ENCODE assay signal across 8 cellular contexts in genomic region chr19:52897149-52897935, GRCh38. TPM values are rescaled to one million over a fixed set of nuclear protein-coding genes. Genes with fewer than 3 reads are reported as not detected.
DNase-seq lines count a peak whose midpoint lies in the region; ATAC-seq and TF ChIP-seq lines count a peak whose summit lies in the region.

ZNF320 (minus strand) TSS chr19:52897635; CDS start chr19:52890255, 7,380 bp downstream.

- H3K36me3 Mint-ChIP-seq in natural killer cell treated with Interleukin-12 subunit alpha and Interleukin-12 subunit beta and Interleukin-15 and Interleukin-18, amount 100 ng/mL, for 72 hours, result peaks cover 5% of the 10 kb centered on the region

- H3K79me2 ChIP-seq in PC-3 (ENCODE audit: low read length), result peaks cover 35% of the 10 kb centered on the region
- peaks cover 2% of the 10 kb centered on the region for H3K79me2 ChIP-seq in fibroblast of lung (ENCODE audit: control insufficient read depth, insufficient read depth, low read length)

- H4K20me1 ChIP-seq in PC-3 (ENCODE audit: low read length) (no peaks in the 10 kb centered on the region), fibroblast of lung (ENCODE audit: control insufficient read depth, extremely low read depth, insufficient read depth, low read length) (no peaks in the 10 kb centered on the region)

- no peaks in the 10 kb centered on the region for H3K27me3 ChIP-seq in PC-3 (ENCODE audit: low read length)
- H3K27me3 ChIP-seq in fibroblast of lung (ENCODE audit: control insufficient read depth, insufficient read depth, low read length), result no peaks in the 10 kb centered on the region

- H3K9ac ChIP-seq in PC-3 (ENCODE audit: low read length) (peak within 1 kb of the TSS; percentile 85), fibroblast of lung (ENCODE audit: insufficient read depth, low read length) (peak within 1 kb of the TSS; percentile 86)

- H3K27ac Mint-ChIP-seq in natural killer cell treated with Interleukin-12 subunit alpha and Interleukin-12 subunit beta and Interleukin-15 and Interleukin-18, amount 100 ng/mL, for 72 hours, result peak within 1 kb of the TSS; percentile 75 to 79

- no peaks in the 10 kb centered on the region for H3F3A ChIP-seq in PC-3 (ENCODE audit: low read length, unreplicated experiment)

- H3K27ac ChIP-seq in PC-3 (ENCODE audit: low read length), result peak within 1 kb of the TSS; percentile 78
- peak within 1 kb of the TSS; percentile 97 for H3K27ac ChIP-seq in fibroblast of lung (ENCODE audit: insufficient read depth, low read length)

- CTCF ChIA-PET in PC-3 (lab: Charles Lee), result no interaction called here

- H3K4me1 ChIP-seq in PC-3 (ENCODE audit: insufficient read depth, low read length), result no peaks in the 10 kb centered on the region
- H3K4me1 ChIP-seq in fibroblast of lung (ENCODE audit: control insufficient read depth, extremely low read depth, insufficient read depth, low read length), result peaks cover 2% of the 10 kb centered on the region

- POLR2A ChIA-PET in PC-3 (lab: Charles Lee; ENCODE audit: unreplicated experiment), result interaction anchor here (0.5 kb wide), 1 partner anchor 49 kb away, joined by 3 read pairs; no protein-coding TSS in a partner anchor

- H3K27me3 Mint-ChIP-seq in natural killer cell treated with Interleukin-12 subunit alpha and Interleukin-12 subunit beta and Interleukin-15 and Interleukin-18, amount 100 ng/mL, for 72 hours, result no peaks in the 10 kb centered on the region

- H3K4me2 ChIP-seq in PC-3 (ENCODE audit: low read length), result peak within 1 kb of the TSS; percentile 94
- H3K4me2 ChIP-seq in fibroblast of lung (ENCODE audit: extremely low read depth, insufficient read depth, low read length), result peak within 1 kb of the TSS; percentile 83

- DNase-seq in CD1c-positive myeloid dendritic cell (ENCODE audit: extremely low spot score), result peak; percentile 96
- peak; percentile 95 for DNase-seq in PC-3
- DNase-seq in activated T-helper 1 cell treated with Interleukin-2 at 50 U/mL for 16 hours (ENCODE audit: low read depth), result peak; percentile 82
- DNase-seq in fibroblast of lung (ENCODE audit: low read depth in 2 of 2), result peak; percentile 89 to 94
- DNase-seq in natural killer cell treated with Interleukin-12 subunit alpha and Interleukin-12 subunit beta and Interleukin-15 and Interleukin-18, amount 100 ng/mL, for 72 hours (ENCODE audit: low spot score), result peak; percentile 96
- DNase-seq in stimulated activated naive CD4-positive, alpha-beta T cell treated with Interleukin-2 at 50 U/mL for 16 hours (lab: John Stamatoyannopoulos, UW), result peak; percentile 83

- BruUV-seq in PC-3 (replicated peaks; lab: Mats Ljungman, UMichigan), result TSS peak; percentile 82

- H3K9me3 Mint-ChIP-seq in natural killer cell treated with Interleukin-12 subunit alpha and Interleukin-12 subunit beta and Interleukin-15 and Interleukin-18, amount 100 ng/mL, for 72 hours, result no peaks in the 10 kb centered on the region

- H2AFZ ChIP-seq in PC-3 (ENCODE audit: low read length) (peak within 1 kb of the TSS; percentile 82), fibroblast of lung (ENCODE audit: low read length) (peak within 1 kb of the TSS; percentile 97)

- peak; percentile 99 for ATAC-seq in GM19397 (IDR thresholded peaks at IDR 0.05; ENCODE audit: unreplicated experiment)
- ATAC-seq in HG03575 (IDR thresholded peaks at IDR 0.05; ENCODE audit: extremely low read depth, insufficient number of reproducible peaks, low FRiP score, unreplicated experiment), result peak; percentile 57
- peak; percentile 100 for ATAC-seq in PC-3
- ATAC-seq in natural killer cell treated with Interleukin-12 subunit alpha and Interleukin-12 subunit beta and Interleukin-15 and Interleukin-18, amount 100 ng/mL, for 72 hours, result peak; percentile 100

- peaks cover 0 to 23% of the 10 kb centered on the region in 2 donors for H3K4me1 Mint-ChIP-seq in natural killer cell treated with Interleukin-12 subunit alpha and Interleukin-12 subunit beta and Interleukin-15 and Interleukin-18, amount 100 ng/mL, for 72 hours (ENCODE audit: low read depth in 2 of 2)

- H3K4me3 Mint-ChIP-seq in natural killer cell treated with Interleukin-12 subunit alpha and Interleukin-12 subunit beta and Interleukin-15 and Interleukin-18, amount 100 ng/mL, for 72 hours, result peak within 1 kb of the TSS; percentile 87

- TF ChIP-seq CTCF in PC-3 (conservative IDR thresholded peaks at IDR 0.05; ENCODE audit: low read depth, low read length) (no peak), fibroblast of lung (conservative IDR thresholded peaks at IDR 0.05 in 1 of 2, IDR thresholded peaks at IDR 0.05 in 1 of 2; ENCODE audit: low read depth in 1 of 2, low read length in 2 of 2) (no peak)

- no peaks in the 10 kb centered on the region for H3K9me2 ChIP-seq in PC-3 (replicated peaks; ENCODE audit: low read length)

- intact Hi-C loops in PC-3 (cut with micrococcal nuclease), result loop anchor here (2.0 kb wide), 2 partner anchors 25 to 47 kb away; partner anchors contain the start of gene ZNF888

- H3K9me3 ChIP-seq in PC-3 (ENCODE audit: low read length), result no peaks in the 10 kb centered on the region
- H3K9me3 ChIP-seq in fibroblast of lung (ENCODE audit: control insufficient read depth, insufficient read depth, low read depth, low read length), result no peaks in the 10 kb centered on the region

- H3K4me3 ChIP-seq in PC-3 (ENCODE audit: low read length) (peak within 1 kb of the TSS; percentile 87), fibroblast of lung (replicated peaks in 1 of 4; ENCODE audit: control extremely low read depth in 1 of 4, insufficient read depth in 1 of 4, low read depth in 3 of 4, low read length in 4 of 4) (peak within 1 kb of the TSS; percentile 90 to 96 (median 92))

- H3K36me3 ChIP-seq in PC-3 (ENCODE audit: low read depth, low read length) (peaks cover 5% of the 10 kb centered on the region; the same call in 1 of the 2 replicates), fibroblast of lung (ENCODE audit: control insufficient read depth, insufficient read depth, low read length) (no peaks in the 10 kb centered on the region)

RNA-seq across cellular contexts. Expression of gene ZNF320, which starts in this region (rescaled TPM):
- 7.7 and 10.6 TPM in 2 replicates for total RNA-seq in PC-3 (2014; rRNA removed)
- 14.6 and 19.7 TPM in 2 replicates for total RNA-seq in fibroblast of lung
- 3.6 and 8.5 TPM in 2 replicates for polyA plus RNA-seq in fibroblast of lung
- 3.0 and 3.6 TPM in 2 replicates for polyA plus RNA-seq in fibroblast of lung (2012)
- 4.1 and 9.7 TPM in 2 replicates for polyA minus RNA-seq in fibroblast of lung (ENCODE audit: low replicate concordance)
- total RNA-seq in natural killer cell treated with Interleukin-12 subunit alpha and Interleukin-12 subunit beta and Interleukin-15 and Interleukin-18, amount 100 ng/mL, for 72 hours, result 10 to 100 TPM; 13.9 to 15.4 TPM

Comparison
In these comparisons a context has a peak if more than half of its experiments do, and no peak if none do; other contexts are left out.
1. Peak in every context shown above with its lines: DNase-seq, ATAC-seq, H3K4me3 ChIP-seq and H3K27ac ChIP-seq.